9 cellular contexts compared by ENCODE assay signal in genomic region chr18:48806551-48807261, GRCh38.
A peak's percentile ranks its signal among the peaks of the same experiment; 100 is the strongest.
DNase-seq lines count a peak whose midpoint lies in the region; ATAC-seq and TF ChIP-seq lines count a peak whose summit lies in the region.
"Had no signal": no experiment of that assay in that cellular context is flagged by ENCODE, and none has a peak within 500 bp of the region (broad histone marks: within the 10 kb centered on the region; RNA-seq: fewer than 3 reads in every experiment).

No MANE protein-coding gene starts in this region.

- no peaks in the 10 kb centered on the region for H3K79me2 ChIP-seq in Loucy (ENCODE audit: insufficient read depth, low read length)

- H3K4me3 ChIP-seq in Loucy (ENCODE audit: low read length, poor library complexity, severe bottlenecking) (peak overlapping the region; percentile 60), left ventricle myocardium inferior (no peak overlapping the region), suprapubic skin (no peak overlapping the region)
- H3K4me3 ChIP-seq: K562 had no signal

- TF ChIP-seq EP300 in suprapubic skin (IDR thresholded peaks at IDR 0.05) = no peak

- peaks cover 3% of the 10 kb centered on the region for H3K27me3 Mint-ChIP-seq in activated T-helper 2 cell treated with anti-CD3 and anti-CD28 coated beads, Interferon-gamma antibody, Interleukin-2, Interleukin-4, amounts not matched to agents 10 μg/mL and 5 μg/mL and 100 μg/mL, durations not matched to agents 14 hours and 24 hours and 36 hours (ENCODE audit: low read depth)

- WGBS in suprapubic skin = 49% methylated on average over 11 of the region's 11 CpGs

- H3K4me3 Mint-ChIP-seq in activated T-helper 2 cell treated with anti-CD3 and anti-CD28 coated beads, Interferon-gamma antibody, Interleukin-2, Interleukin-4, amounts not matched to agents 10 μg/mL and 5 μg/mL and 100 μg/mL, durations not matched to agents 14 hours and 24 hours and 36 hours (ENCODE audit: low read depth) = no peak overlapping the region

- TF ChIP-seq CTCF in Loucy (conservative IDR thresholded peaks at IDR 0.05; ENCODE audit: low read length) (no peak), left ventricle myocardium inferior (IDR thresholded peaks at IDR 0.05; ENCODE audit: borderline replicate concordance) (no peak), suprapubic skin (IDR thresholded peaks at IDR 0.05) (no peak)

- DNase-seq in activated T-helper 2 cell treated with anti-CD3 and anti-CD28 coated beads, Interferon-gamma antibody, Interleukin-2, Interleukin-4, amounts not matched to agents 10 μg/mL and 5 μg/mL and 100 μg/mL, durations not matched to agents 14 hours and 24 hours and 36 hours (ENCODE audit: low spot score) = no peak
- DNase-seq in left ventricle myocardium inferior = peak; percentile 50
- DNase-seq in suprapubic skin (ENCODE audit: low spot score in 2 of 2) = peak; percentile 68 to 72
- DNase-seq in putamen (ENCODE audit: low spot score) = no peak
- no peak for DNase-seq in HCEC 1CT
- no peak for DNase-seq in T1000 (lab: John Stamatoyannopoulos, UW)

- intact Hi-C loops in activated T-helper 2 cell treated with anti-CD3 and anti-CD28 coated beads, Interferon-gamma antibody, Interleukin-2, Interleukin-4, amounts not matched to agents 10 μg/mL and 5 μg/mL and 100 μg/mL, durations not matched to agents 14 hours and 24 hours and 36 hours (cut with micrococcal nuclease) = loop anchor here (10.0 kb wide), 1 partner anchor 278 kb away; no protein-coding TSS in a partner anchor
- intact Hi-C loops in left ventricle myocardium inferior (cut with micrococcal nuclease) = no loop called here

- peak overlapping the region; percentile 68 for H2AFZ ChIP-seq in Loucy (ENCODE audit: low read length)

- no peaks in the 10 kb centered on the region for H3K27me3 ChIP-seq in Loucy (ENCODE audit: insufficient read depth, low read length, poor library complexity, severe bottlenecking)
- H3K27me3 ChIP-seq in left ventricle myocardium inferior (ENCODE audit: low read depth) = no peaks in the 10 kb centered on the region
- no peaks in the 10 kb centered on the region for H3K27me3 ChIP-seq in suprapubic skin

- peak overlapping the region; percentile 83 for H3K27ac ChIP-seq in left ventricle myocardium inferior (replicated peaks)
- H3K27ac ChIP-seq in suprapubic skin = peak overlapping the region; percentile 29

- no peaks in the 10 kb centered on the region for H3K36me3 Mint-ChIP-seq in activated T-helper 2 cell treated with anti-CD3 and anti-CD28 coated beads, Interferon-gamma antibody, Interleukin-2, Interleukin-4, amounts not matched to agents 10 μg/mL and 5 μg/mL and 100 μg/mL, durations not matched to agents 14 hours and 24 hours and 36 hours (ENCODE audit: low read depth)

- no peaks in the 10 kb centered on the region for H3K9me2 ChIP-seq in Loucy (replicated peaks; ENCODE audit: low read depth, low read length)

- H3K9me3 ChIP-seq in Loucy (ENCODE audit: insufficient read depth, low read depth, low read length) = no peaks in the 10 kb centered on the region
- no peaks in the 10 kb centered on the region for H3K9me3 ChIP-seq in left ventricle myocardium inferior (replicated peaks)
- H3K9me3 ChIP-seq in suprapubic skin = no peaks in the 10 kb centered on the region

- no peaks in the 10 kb centered on the region for H3K36me3 ChIP-seq in Loucy (ENCODE audit: insufficient read depth, low read length)
- H3K36me3 ChIP-seq in left ventricle myocardium inferior = no peaks in the 10 kb centered on the region
- no peaks in the 10 kb centered on the region for H3K36me3 ChIP-seq in suprapubic skin

- no peak for TF ChIP-seq POLR2A in suprapubic skin (IDR thresholded peaks at IDR 0.05)

- H3K4me1 ChIP-seq in Loucy (ENCODE audit: insufficient read depth, low read length, poor library complexity, severe bottlenecking) (peaks cover 30% of the 10 kb centered on the region), left ventricle myocardium inferior (peaks cover 71% of the 10 kb centered on the region), suprapubic skin (peaks cover 20% of the 10 kb centered on the region)

- H3K4me2 ChIP-seq in Loucy (ENCODE audit: low read depth, low read length, poor library complexity, severe bottlenecking) = peak overlapping the region; percentile 70

- H3K9ac ChIP-seq in Loucy (ENCODE audit: low read depth, low read length, poor library complexity, severe bottlenecking) = no peak overlapping the region

- ATAC-seq in HG03039 (IDR thresholded peaks at IDR 0.05; ENCODE audit: unreplicated experiment) = no peak
- ATAC-seq: K562 had no signal

- H4K20me1 ChIP-seq in Loucy (ENCODE audit: insufficient read depth, low read length, poor library complexity, severe bottlenecking) = no peaks in the 10 kb centered on the region

- H3K27ac Mint-ChIP-seq in activated T-helper 2 cell treated with anti-CD3 and anti-CD28 coated beads, Interferon-gamma antibody, Interleukin-2, Interleukin-4, amounts not matched to agents 10 μg/mL and 5 μg/mL and 100 μg/mL, durations not matched to agents 14 hours and 24 hours and 36 hours = peak overlapping the region; percentile 54

- peaks cover 55% of the 10 kb centered on the region for H3K4me1 Mint-ChIP-seq in activated T-helper 2 cell treated with anti-CD3 and anti-CD28 coated beads, Interferon-gamma antibody, Interleukin-2, Interleukin-4, amounts not matched to agents 10 μg/mL and 5 μg/mL and 100 μg/mL, durations not matched to agents 14 hours and 24 hours and 36 hours (ENCODE audit: low read depth)

- no peaks in the 10 kb centered on the region for H3K9me3 Mint-ChIP-seq in activated T-helper 2 cell treated with anti-CD3 and anti-CD28 coated beads, Interferon-gamma antibody, Interleukin-2, Interleukin-4, amounts not matched to agents 10 μg/mL and 5 μg/mL and 100 μg/mL, durations not matched to agents 14 hours and 24 hours and 36 hours

- H3F3A ChIP-seq in Loucy (ENCODE audit: low read depth) = 0 out of 2 replicates have a peak, but pooled peaks cover 3% of the 10 kb centered on the region

Comparison
In these comparisons a context has a peak if more than half of its experiments do, and no peak if none do; other contexts are left out.
1. DNase-seq: peak in left ventricle myocardium inferior (single experiment) and suprapubic skin (2 of 2); none in activated T-helper 2 cell treated with anti-CD3 and anti-CD28 coated beads, Interferon-gamma antibody, Interleukin-2, Interleukin-4, amounts not matched to agents 10 μg/mL and 5 μg/mL and 100 μg/mL, durations not matched to agents 14 hours and 24 hours and 36 hours (single experiment), putamen (single experiment), HCEC 1CT (single experiment) and T1000 (single experiment).